Comparison of ENCODE assay signal across 8 cellular contexts in genomic region chr6:33840064-33840926, GRCh38. TPM values are rescaled to one million over a fixed set of nuclear protein-coding genes. Genes with fewer than 3 reads are reported as not detected.
DNase-seq lines count a peak whose midpoint lies in the region; ATAC-seq and TF ChIP-seq lines count a peak whose summit lies in the region.

No MANE protein-coding gene starts in this region.

- ATAC-seq in GM21619 (IDR thresholded peaks at IDR 0.05; ENCODE audit: unreplicated experiment) (peak; percentile 72), HG03457 (IDR thresholded peaks at IDR 0.05; ENCODE audit: unreplicated experiment) (no peak)

- no peak for TF ChIP-seq CTCF in spleen (IDR thresholded peaks at IDR 0.05 in 8 of 11, conservative IDR thresholded peaks at IDR 0.05 in 3 of 11)

- H3K27ac ChIP-seq in spleen, result peak overlapping the region; percentile 0 to 78 (median 70)

- no peak for TF ChIP-seq POLR2A in spleen (IDR thresholded peaks at IDR 0.05)

- peaks cover 0 to 5% (median 0%) of the 10 kb centered on the region in 8 donors for H3K9me3 ChIP-seq in spleen

- 35 to 54% (median 43%) methylated on average over 12 of the region's 12 CpGs for WGBS in spleen, 5 donors

- intact Hi-C loops in spleen (cut with DNase I; ENCODE audit: low total_unique reads), result no loop called here

- no peaks in the 10 kb centered on the region for H3K36me3 ChIP-seq in spleen

- H3K4me3 ChIP-seq in spleen, result no peak overlapping the region

- H3K4me1 ChIP-seq in spleen, result peaks cover 16 to 41% (median 30%) of the 10 kb centered on the region in 6 donors

- H3K27me3 ChIP-seq in spleen (replicated peaks in 1 of 7), result peaks cover 0 to under 1% (median 0%) of the 10 kb centered on the region in 7 donors

- DNase-seq in DMS 273 treated with DMSO at 0.1 percent for 48 hours (lab: John Stamatoyannopoulos, UW) (peak; percentile 28), NCI-H510A treated with DMSO at 0.1 percent for 48 hours (lab: John Stamatoyannopoulos, UW) (peak; percentile 95), activated T-helper 1 cell treated with Interleukin-2 at 50 U/mL for 16 hours (ENCODE audit: low read depth) (peak; percentile 13), globus pallidus (ENCODE audit: low spot score) (peak; percentile 16), spleen (no peak), cerebellar nuclear complex (lab: John Stamatoyannopoulos, UW) (no peak)

RNA-seq across cellular contexts. Expression of gene MLN, which starts 36.5 kb away (rescaled TPM):
- not detected for total RNA-seq in spleen
- not detected for polyA plus RNA-seq in spleen

RNA-seq across cellular contexts. Expression of gene LEMD2, which starts 51.4 kb away (rescaled TPM):
- total RNA-seq in spleen, result 10 to 100 TPM; 59.3 to 97.6 (median 71.6) TPM
- 10 to 100 TPM; 38.6 to 60.8 (median 50.6) TPM for polyA plus RNA-seq in spleen

Comparison
In these comparisons a context has a peak if more than half of its experiments do, and no peak if none do; other contexts are left out.
1. DNase-seq: peak in DMS 273 treated with DMSO at 0.1 percent for 48 hours (single experiment), NCI-H510A treated with DMSO at 0.1 percent for 48 hours (single experiment), activated T-helper 1 cell treated with Interleukin-2 at 50 U/mL for 16 hours (single experiment) and globus pallidus (single experiment); none in spleen (single experiment) and cerebellar nuclear complex (0 of 2).